In the genomic region with DNA sequence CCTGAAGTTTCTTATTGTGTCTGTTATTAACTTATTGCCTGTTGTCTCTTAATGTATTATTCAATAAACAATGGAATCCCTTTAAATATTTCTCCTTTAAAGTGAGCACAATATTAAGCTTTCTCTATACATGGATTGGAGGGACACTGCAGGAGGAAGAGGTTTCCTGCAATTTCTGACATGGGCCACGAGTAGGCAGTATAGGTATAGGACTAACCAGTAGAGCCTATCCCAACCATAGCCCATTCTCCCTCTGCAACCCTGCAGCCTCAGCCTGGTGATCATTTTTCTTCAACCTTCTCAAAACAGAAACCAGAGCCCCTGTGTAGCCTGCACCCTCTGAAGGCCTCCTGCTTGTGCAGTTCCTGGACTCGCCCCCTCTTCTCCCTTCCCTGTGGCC, we compare ENCODE assay signal across 1 cellular context.
TF ChIP-seq lines count a peak whose summit lies in the region.

No MANE protein-coding gene starts in this region.

TF ChIP-seq in GM23338, 12 proteins besides CTCF, POLR2A, EP300 and RAD21 (continued from another document):
- TF ChIP-seq, protein P1, sequence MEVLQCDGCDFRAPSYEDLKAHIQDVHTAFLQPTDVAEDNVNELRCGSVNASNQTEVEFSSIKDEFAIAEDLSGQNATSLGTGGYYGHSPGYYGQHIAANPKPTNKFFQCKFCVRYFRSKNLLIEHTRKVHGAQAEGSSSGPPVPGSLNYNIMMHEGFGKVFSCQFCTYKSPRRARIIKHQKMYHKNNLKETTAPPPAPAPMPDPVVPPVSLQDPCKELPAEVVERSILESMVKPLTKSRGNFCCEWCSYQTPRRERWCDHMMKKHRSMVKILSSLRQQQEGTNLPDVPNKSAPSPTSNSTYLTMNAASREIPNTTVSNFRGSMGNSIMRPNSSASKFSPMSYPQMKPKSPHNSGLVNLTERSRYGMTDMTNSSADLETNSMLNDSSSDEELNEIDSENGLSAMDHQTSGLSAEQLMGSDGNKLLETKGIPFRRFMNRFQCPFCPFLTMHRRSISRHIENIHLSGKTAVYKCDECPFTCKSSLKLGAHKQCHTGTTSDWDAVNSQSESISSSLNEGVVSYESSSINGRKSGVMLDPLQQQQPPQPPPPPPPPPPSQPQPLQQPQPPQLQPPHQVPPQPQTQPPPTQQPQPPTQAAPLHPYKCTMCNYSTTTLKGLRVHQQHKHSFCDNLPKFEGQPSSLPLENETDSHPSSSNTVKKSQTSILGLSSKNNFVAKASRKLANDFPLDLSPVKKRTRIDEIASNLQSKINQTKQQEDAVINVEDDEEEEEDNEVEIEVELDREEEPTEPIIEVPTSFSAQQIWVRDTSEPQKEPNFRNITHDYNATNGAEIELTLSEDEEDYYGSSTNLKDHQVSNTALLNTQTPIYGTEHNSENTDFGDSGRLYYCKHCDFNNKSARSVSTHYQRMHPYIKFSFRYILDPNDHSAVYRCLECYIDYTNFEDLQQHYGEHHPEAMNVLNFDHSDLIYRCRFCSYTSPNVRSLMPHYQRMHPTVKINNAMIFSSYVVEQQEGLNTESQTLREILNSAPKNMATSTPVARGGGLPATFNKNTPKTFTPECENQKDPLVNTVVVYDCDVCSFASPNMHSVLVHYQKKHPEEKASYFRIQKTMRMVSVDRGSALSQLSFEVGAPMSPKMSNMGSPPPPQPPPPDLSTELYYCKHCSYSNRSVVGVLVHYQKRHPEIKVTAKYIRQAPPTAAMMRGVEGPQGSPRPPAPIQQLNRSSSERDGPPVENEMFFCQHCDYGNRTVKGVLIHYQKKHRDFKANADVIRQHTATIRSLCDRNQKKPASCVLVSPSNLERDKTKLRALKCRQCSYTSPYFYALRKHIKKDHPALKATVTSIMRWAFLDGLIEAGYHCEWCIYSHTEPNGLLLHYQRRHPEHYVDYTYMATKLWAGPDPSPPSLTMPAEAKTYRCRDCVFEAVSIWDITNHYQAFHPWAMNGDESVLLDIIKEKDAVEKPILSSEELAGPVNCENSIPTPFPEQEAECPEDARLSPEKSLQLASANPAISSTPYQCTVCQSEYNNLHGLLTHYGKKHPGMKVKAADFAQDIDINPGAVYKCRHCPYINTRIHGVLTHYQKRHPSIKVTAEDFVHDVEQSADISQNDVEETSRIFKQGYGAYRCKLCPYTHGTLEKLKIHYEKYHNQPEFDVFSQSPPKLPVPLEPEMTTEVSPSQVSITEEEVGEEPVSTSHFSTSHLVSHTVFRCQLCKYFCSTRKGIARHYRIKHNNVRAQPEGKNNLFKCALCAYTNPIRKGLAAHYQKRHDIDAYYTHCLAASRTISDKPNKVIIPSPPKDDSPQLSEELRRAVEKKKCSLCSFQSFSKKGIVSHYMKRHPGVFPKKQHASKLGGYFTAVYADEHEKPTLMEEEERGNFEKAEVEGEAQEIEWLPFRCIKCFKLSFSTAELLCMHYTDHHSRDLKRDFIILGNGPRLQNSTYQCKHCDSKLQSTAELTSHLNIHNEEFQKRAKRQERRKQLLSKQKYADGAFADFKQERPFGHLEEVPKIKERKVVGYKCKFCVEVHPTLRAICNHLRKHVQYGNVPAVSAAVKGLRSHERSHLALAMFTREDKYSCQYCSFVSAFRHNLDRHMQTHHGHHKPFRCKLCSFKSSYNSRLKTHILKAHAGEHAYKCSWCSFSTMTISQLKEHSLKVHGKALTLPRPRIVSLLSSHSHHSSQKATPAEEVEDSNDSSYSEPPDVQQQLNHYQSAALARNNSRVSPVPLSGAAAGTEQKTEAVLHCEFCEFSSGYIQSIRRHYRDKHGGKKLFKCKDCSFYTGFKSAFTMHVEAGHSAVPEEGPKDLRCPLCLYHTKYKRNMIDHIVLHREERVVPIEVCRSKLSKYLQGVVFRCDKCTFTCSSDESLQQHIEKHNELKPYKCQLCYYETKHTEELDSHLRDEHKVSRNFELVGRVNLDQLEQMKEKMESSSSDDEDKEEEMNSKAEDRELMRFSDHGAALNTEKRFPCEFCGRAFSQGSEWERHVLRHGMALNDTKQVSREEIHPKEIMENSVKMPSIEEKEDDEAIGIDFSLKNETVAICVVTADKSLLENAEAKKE (CRISPR knock-in tag; IDR thresholded peaks at IDR 0.05), result no peak
- no peak for TF ChIP-seq EZH2 (IDR thresholded peaks at IDR 0.05; ENCODE audit: low read depth, unreplicated experiment)
- no peak for TF ChIP-seq NANOG (IDR thresholded peaks at IDR 0.05; ENCODE audit: borderline replicate concordance)
- TF ChIP-seq, protein P2, sequence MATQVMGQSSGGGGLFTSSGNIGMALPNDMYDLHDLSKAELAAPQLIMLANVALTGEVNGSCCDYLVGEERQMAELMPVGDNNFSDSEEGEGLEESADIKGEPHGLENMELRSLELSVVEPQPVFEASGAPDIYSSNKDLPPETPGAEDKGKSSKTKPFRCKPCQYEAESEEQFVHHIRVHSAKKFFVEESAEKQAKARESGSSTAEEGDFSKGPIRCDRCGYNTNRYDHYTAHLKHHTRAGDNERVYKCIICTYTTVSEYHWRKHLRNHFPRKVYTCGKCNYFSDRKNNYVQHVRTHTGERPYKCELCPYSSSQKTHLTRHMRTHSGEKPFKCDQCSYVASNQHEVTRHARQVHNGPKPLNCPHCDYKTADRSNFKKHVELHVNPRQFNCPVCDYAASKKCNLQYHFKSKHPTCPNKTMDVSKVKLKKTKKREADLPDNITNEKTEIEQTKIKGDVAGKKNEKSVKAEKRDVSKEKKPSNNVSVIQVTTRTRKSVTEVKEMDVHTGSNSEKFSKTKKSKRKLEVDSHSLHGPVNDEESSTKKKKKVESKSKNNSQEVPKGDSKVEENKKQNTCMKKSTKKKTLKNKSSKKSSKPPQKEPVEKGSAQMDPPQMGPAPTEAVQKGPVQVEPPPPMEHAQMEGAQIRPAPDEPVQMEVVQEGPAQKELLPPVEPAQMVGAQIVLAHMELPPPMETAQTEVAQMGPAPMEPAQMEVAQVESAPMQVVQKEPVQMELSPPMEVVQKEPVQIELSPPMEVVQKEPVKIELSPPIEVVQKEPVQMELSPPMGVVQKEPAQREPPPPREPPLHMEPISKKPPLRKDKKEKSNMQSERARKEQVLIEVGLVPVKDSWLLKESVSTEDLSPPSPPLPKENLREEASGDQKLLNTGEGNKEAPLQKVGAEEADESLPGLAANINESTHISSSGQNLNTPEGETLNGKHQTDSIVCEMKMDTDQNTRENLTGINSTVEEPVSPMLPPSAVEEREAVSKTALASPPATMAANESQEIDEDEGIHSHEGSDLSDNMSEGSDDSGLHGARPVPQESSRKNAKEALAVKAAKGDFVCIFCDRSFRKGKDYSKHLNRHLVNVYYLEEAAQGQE (IDR thresholded peaks at IDR 0.05; ENCODE audit: unreplicated experiment), result no peak
- TF ChIP-seq ZNF114 (CRISPR knock-in tag; IDR thresholded peaks at IDR 0.05), result no peak
- no peak for TF ChIP-seq EZH2phosphoT487 (IDR thresholded peaks at IDR 0.05; ENCODE audit: unreplicated experiment)
- TF ChIP-seq ZNF331 (CRISPR knock-in tag; IDR thresholded peaks at IDR 0.05; ENCODE audit: low read depth), result no peak
